15 cellular contexts compared by ENCODE assay signal in genomic region chr17:75820411-75821080, GRCh38.
"Had no signal": no experiment of that assay in that cellular context is flagged by ENCODE, and none has a peak within 500 bp of the region (broad histone marks: within the 10 kb centered on the region; RNA-seq: fewer than 3 reads in every experiment).

No MANE protein-coding gene starts in this region.

- H3K9me3 ChIP-seq: adrenal gland, esophagus squamous epithelium, left lung, upper lobe of left lung had no signal

- H3K27me3 ChIP-seq: adrenal gland, cardiac muscle cell, esophagus squamous epithelium, hepatocyte, left lung, upper lobe of left lung had no signal

- H3K9me3 Mint-ChIP-seq: activated B cell treated with CpG ODN at 0.5 μM for 24 hours, naive B cell had no signal

- H3K4me3 Mint-ChIP-seq: activated B cell treated with CpG ODN at 0.5 μM for 24 hours; activated CD8-positive, alpha-beta memory T cell treated with anti-CD3 and anti-CD28 coated beads, Interleukin-2, amount 10 ng/mL, durations not matched to agents 7 days and 5 days had no signal

- H3K4me2 ChIP-seq: hepatocyte had no signal

- DNase-seq: activated B cell treated with CpG ODN at 0.5 μM for 24 hours; activated CD8-positive, alpha-beta memory T cell treated with anti-CD3 and anti-CD28 coated beads, Interleukin-2, amount 10 ng/mL, durations not matched to agents 7 days and 5 days; activated T-cell treated with anti-CD3 and anti-CD28 coated beads, Interleukin-2, amount 50 U/mL, for 48 hours; esophagus squamous epithelium; naive B cell; stimulated activated naive CD4-positive, alpha-beta T cell; upper lobe of left lung had no signal

- H3K9ac ChIP-seq: parathyroid adenoma had no signal

- H3K79me2 ChIP-seq: hepatocyte, parathyroid adenoma had no signal

- H3K27me3 Mint-ChIP-seq: activated B cell treated with CpG ODN at 0.5 μM for 24 hours; activated CD8-positive, alpha-beta memory T cell treated with anti-CD3 and anti-CD28 coated beads, Interleukin-2, amount 10 ng/mL, durations not matched to agents 7 days and 5 days; naive B cell had no signal

- H3K4me1 ChIP-seq: left lung, upper lobe of left lung had no signal

- FAIRE-seq: colon, keratinocyte, TTC549 had no signal

- H3K27ac ChIP-seq: adrenal gland, esophagus squamous epithelium, hepatocyte, left lung, parathyroid adenoma, upper lobe of left lung had no signal

- H3K4me3 ChIP-seq: adrenal gland, cardiac muscle cell, esophagus squamous epithelium, hepatocyte, left lung, upper lobe of left lung had no signal

- ATAC-seq: activated CD8-positive, alpha-beta memory T cell treated with anti-CD3 and anti-CD28 coated beads, Interleukin-2, amount 10 ng/mL, durations not matched to agents 7 days and 5 days; left lung had no signal

- H3K27ac Mint-ChIP-seq: activated B cell treated with CpG ODN at 0.5 μM for 24 hours had no signal

- H2AFZ ChIP-seq: hepatocyte, parathyroid adenoma had no signal
